1 cellular context compared by ENCODE assay signal in genomic region chr20:48697845-48698491, GRCh38.
TF ChIP-seq lines count a peak whose summit lies in the region.

No MANE protein-coding gene starts in this region.

TF ChIP-seq in HepG2, 621 proteins besides CTCF, POLR2A, EP300 and RAD21 (continued from another document and continues in another):
- TF ChIP-seq, protein P1, sequence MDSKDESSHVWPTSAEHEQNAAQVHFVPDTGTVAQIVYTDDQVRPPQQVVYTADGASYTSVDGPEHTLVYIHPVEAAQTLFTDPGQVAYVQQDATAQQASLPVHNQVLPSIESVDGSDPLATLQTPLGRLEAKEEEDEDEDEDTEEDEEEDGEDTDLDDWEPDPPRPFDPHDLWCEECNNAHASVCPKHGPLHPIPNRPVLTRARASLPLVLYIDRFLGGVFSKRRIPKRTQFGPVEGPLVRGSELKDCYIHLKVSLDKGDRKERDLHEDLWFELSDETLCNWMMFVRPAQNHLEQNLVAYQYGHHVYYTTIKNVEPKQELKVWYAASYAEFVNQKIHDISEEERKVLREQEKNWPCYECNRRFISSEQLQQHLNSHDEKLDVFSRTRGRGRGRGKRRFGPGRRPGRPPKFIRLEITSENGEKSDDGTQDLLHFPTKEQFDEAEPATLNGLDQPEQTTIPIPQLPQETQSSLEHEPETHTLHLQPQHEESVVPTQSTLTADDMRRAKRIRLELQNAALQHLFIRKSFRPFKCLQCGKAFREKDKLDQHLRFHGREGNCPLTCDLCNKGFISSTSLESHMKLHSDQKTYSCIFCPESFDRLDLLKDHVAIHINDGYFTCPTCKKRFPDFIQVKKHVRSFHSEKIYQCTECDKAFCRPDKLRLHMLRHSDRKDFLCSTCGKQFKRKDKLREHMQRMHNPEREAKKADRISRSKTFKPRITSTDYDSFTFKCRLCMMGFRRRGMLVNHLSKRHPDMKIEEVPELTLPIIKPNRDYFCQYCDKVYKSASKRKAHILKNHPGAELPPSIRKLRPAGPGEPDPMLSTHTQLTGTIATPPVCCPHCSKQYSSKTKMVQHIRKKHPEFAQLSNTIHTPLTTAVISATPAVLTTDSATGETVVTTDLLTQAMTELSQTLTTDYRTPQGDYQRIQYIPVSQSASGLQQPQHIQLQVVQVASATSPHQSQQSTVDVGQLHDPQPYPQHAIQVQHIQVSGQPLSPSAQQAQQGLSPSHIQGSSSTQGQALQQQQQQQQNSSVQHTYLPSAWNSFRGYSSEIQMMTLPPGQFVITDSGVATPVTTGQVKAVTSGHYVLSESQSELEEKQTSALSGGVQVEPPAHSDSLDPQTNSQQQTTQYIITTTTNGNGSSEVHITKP (CRISPR knock-in tag; IDR thresholded peaks at IDR 0.05; ENCODE audit: low read depth) = 0 out of 2 replicates have a peak, but pooled peaks have one; percentile 28
- peak; percentile 75; the same call in 1 of the 2 replicates for TF ChIP-seq ZNF292 (CRISPR knock-in tag; IDR thresholded peaks at IDR 0.05; ENCODE audit: borderline replicate concordance, low read depth)
- TF ChIP-seq ZNF383 (CRISPR knock-in tag; IDR thresholded peaks at IDR 0.05; ENCODE audit: borderline replicate concordance) = no peak
- TF ChIP-seq PHF21A (CRISPR knock-in tag; IDR thresholded peaks at IDR 0.05) = 0 out of 2 replicates have a peak, but pooled peaks have one; percentile 53
- TF ChIP-seq ZFP62 (CRISPR knock-in tag; IDR thresholded peaks at IDR 0.05) = no peak
- TF ChIP-seq, protein P2, sequence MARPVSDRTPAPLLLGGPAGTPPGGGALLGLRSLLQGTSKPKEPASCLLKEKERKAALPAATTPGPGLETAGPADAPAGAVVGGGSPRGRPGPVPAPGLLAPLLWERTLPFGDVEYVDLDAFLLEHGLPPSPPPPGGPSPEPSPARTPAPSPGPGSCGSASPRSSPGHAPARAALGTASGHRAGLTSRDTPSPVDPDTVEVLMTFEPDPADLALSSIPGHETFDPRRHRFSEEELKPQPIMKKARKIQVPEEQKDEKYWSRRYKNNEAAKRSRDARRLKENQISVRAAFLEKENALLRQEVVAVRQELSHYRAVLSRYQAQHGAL (CRISPR knock-in tag; IDR thresholded peaks at IDR 0.05; ENCODE audit: not compliant biosample characterization) = no peak
- peak; percentile 43; the same call in 1 of the 2 replicates for TF ChIP-seq SNAI1 (CRISPR knock-in tag; IDR thresholded peaks at IDR 0.05; ENCODE audit: borderline replicate concordance)
- no peak for TF ChIP-seq CHCHD3 (CRISPR knock-in tag; IDR thresholded peaks at IDR 0.05)
- TF ChIP-seq TGIF2 (CRISPR knock-in tag; IDR thresholded peaks at IDR 0.05) = no peak
- TF ChIP-seq ZNF12 (CRISPR knock-in tag; IDR thresholded peaks at IDR 0.05) = no peak
- TF ChIP-seq RFXAP (CRISPR knock-in tag; IDR thresholded peaks at IDR 0.05; ENCODE audit: borderline replicate concordance) = peak; percentile 37; the same call in 1 of the 2 replicates
- no peak for TF ChIP-seq ZNF672 (CRISPR knock-in tag; IDR thresholded peaks at IDR 0.05)
- TF ChIP-seq CEBPB (IDR thresholded peaks at IDR 0.05; ENCODE audit: borderline replicate concordance, low read depth, low read length) = peak; percentile 93
- TF ChIP-seq ZBTB7B (CRISPR knock-in tag; IDR thresholded peaks at IDR 0.05) = no peak; the same call in 1 of the 2 replicates
- no peak for TF ChIP-seq ZNF496 (CRISPR knock-in tag; IDR thresholded peaks at IDR 0.05; ENCODE audit: insufficient replicate concordance)
- TF ChIP-seq RFX5 (IDR thresholded peaks at IDR 0.05; ENCODE audit: low read depth, low read length) = peak; percentile 94
- no peak for TF ChIP-seq DZIP1 (CRISPR knock-in tag; IDR thresholded peaks at IDR 0.05)
- TF ChIP-seq FOXO1 (CRISPR knock-in tag; IDR thresholded peaks at IDR 0.05) = peak; percentile 28; the same call in 1 of the 2 replicates
- no peak for TF ChIP-seq PRMT3 (CRISPR knock-in tag; IDR thresholded peaks at IDR 0.05; ENCODE audit: borderline replicate concordance, low read depth)
- peak; percentile 81 for TF ChIP-seq TEAD3 (CRISPR knock-in tag; optimal IDR thresholded peaks at IDR 0.05; ENCODE audit: borderline replicate concordance)
- TF ChIP-seq, protein P3, sequence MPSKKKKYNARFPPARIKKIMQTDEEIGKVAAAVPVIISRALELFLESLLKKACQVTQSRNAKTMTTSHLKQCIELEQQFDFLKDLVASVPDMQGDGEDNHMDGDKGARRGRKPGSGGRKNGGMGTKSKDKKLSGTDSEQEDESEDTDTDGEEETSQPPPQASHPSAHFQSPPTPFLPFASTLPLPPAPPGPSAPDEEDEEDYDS (CRISPR knock-in tag; IDR thresholded peaks at IDR 0.05) = no peak
- peak; percentile 31; the same call in 1 of the 2 replicates for TF ChIP-seq MYC (CRISPR knock-in tag; IDR thresholded peaks at IDR 0.05; ENCODE audit: borderline replicate concordance)
- TF ChIP-seq, protein P4, sequence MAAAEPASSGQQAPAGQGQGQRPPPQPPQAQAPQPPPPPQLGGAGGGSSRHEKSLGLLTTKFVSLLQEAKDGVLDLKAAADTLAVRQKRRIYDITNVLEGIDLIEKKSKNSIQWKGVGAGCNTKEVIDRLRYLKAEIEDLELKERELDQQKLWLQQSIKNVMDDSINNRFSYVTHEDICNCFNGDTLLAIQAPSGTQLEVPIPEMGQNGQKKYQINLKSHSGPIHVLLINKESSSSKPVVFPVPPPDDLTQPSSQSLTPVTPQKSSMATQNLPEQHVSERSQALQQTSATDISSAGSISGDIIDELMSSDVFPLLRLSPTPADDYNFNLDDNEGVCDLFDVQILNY (CRISPR knock-in tag; conservative IDR thresholded peaks at IDR 0.05) = 0 out of 2 replicates have a peak, but pooled peaks have one; percentile 15
- TF ChIP-seq CEBPG (CRISPR knock-in tag; IDR thresholded peaks at IDR 0.05) = peak; percentile 94
- peak; percentile 61; the same call in 1 of the 2 replicates for TF ChIP-seq ARID5B (CRISPR knock-in tag; IDR thresholded peaks at IDR 0.05)
- no peak for TF ChIP-seq FOSL1 (CRISPR knock-in tag; IDR thresholded peaks at IDR 0.05; ENCODE audit: borderline replicate concordance)
- peak; percentile 46 for TF ChIP-seq ZNF883 (CRISPR knock-in tag; IDR thresholded peaks at IDR 0.05; ENCODE audit: not compliant biosample characterization)
- no peak for TF ChIP-seq SOX6 (IDR thresholded peaks at IDR 0.05)
- peak; percentile 39; the same call in 1 of the 2 replicates for TF ChIP-seq SOX6 (CRISPR knock-in tag; IDR thresholded peaks at IDR 0.05)
- peak; percentile 64 for TF ChIP-seq GATAD2A (CRISPR knock-in tag; IDR thresholded peaks at IDR 0.05)
- peak; percentile 49; the same call in 1 of the 2 replicates for TF ChIP-seq ZMYM3 (CRISPR knock-in tag; IDR thresholded peaks at IDR 0.05)
- no peak for TF ChIP-seq SMC3 (IDR thresholded peaks at IDR 0.05; ENCODE audit: low read length)
- peak; percentile 42; the same call in 1 of the 2 replicates for TF ChIP-seq ZFP91 (CRISPR knock-in tag; IDR thresholded peaks at IDR 0.05; ENCODE audit: borderline replicate concordance)
- TF ChIP-seq RBM39 (IDR thresholded peaks at IDR 0.05; ENCODE audit: low read depth, low read length, poor library complexity, severe bottlenecking) = no peak
- TF ChIP-seq HIVEP1 (CRISPR knock-in tag; IDR thresholded peaks at IDR 0.05) = peak; percentile 9; the same call in 1 of the 2 replicates
- TF ChIP-seq JUND (CRISPR knock-in tag; IDR thresholded peaks at IDR 0.05) = 0 out of 2 replicates have a peak, but pooled peaks have one; percentile 24
- no peak for TF ChIP-seq ZFP41 (CRISPR knock-in tag; IDR thresholded peaks at IDR 0.05; ENCODE audit: borderline replicate concordance)
- TF ChIP-seq GABPB1 (CRISPR knock-in tag; IDR thresholded peaks at IDR 0.05) = 0 out of 2 replicates have a peak, but pooled peaks have one; percentile 13
- TF ChIP-seq SALL1 (CRISPR knock-in tag; IDR thresholded peaks at IDR 0.05) = peak; percentile 66
- peak; percentile 63; the same call in 1 of the 2 replicates for TF ChIP-seq ZNF331 (CRISPR knock-in tag; IDR thresholded peaks at IDR 0.05)
- TF ChIP-seq, protein P5, sequence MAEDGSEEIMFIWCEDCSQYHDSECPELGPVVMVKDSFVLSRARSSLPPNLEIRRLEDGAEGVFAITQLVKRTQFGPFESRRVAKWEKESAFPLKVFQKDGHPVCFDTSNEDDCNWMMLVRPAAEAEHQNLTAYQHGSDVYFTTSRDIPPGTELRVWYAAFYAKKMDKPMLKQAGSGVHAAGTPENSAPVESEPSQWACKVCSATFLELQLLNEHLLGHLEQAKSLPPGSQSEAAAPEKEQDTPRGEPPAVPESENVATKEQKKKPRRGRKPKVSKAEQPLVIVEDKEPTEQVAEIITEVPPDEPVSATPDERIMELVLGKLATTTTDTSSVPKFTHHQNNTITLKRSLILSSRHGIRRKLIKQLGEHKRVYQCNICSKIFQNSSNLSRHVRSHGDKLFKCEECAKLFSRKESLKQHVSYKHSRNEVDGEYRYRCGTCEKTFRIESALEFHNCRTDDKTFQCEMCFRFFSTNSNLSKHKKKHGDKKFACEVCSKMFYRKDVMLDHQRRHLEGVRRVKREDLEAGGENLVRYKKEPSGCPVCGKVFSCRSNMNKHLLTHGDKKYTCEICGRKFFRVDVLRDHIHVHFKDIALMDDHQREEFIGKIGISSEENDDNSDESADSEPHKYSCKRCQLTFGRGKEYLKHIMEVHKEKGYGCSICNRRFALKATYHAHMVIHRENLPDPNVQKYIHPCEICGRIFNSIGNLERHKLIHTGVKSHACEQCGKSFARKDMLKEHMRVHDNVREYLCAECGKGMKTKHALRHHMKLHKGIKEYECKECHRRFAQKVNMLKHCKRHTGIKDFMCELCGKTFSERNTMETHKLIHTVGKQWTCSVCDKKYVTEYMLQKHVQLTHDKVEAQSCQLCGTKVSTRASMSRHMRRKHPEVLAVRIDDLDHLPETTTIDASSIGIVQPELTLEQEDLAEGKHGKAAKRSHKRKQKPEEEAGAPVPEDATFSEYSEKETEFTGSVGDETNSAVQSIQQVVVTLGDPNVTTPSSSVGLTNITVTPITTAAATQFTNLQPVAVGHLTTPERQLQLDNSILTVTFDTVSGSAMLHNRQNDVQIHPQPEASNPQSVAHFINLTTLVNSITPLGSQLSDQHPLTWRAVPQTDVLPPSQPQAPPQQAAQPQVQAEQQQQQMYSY (CRISPR knock-in tag; IDR thresholded peaks at IDR 0.05) = 0 out of 2 replicates have a peak, but pooled peaks have one; percentile 49
- TF ChIP-seq MED8 (CRISPR knock-in tag; IDR thresholded peaks at IDR 0.05; ENCODE audit: insufficient replicate concordance) = peak; percentile 31
- TF ChIP-seq KMT2A (CRISPR knock-in tag; IDR thresholded peaks at IDR 0.05) = no peak
- no peak for TF ChIP-seq MIER2 (CRISPR knock-in tag; IDR thresholded peaks at IDR 0.05)
- TF ChIP-seq SOX13 (IDR thresholded peaks at IDR 0.05) = no peak
- TF ChIP-seq SOX13 (CRISPR knock-in tag; conservative IDR thresholded peaks at IDR 0.05 in 1 of 2, IDR thresholded peaks at IDR 0.05 in 1 of 2) = 0 out of 4 replicates have a peak, but pooled peaks of 1 of the 2 experiments have one; percentile 25
